ENCODE assay signal across 13 cellular contexts in the genomic region with DNA sequence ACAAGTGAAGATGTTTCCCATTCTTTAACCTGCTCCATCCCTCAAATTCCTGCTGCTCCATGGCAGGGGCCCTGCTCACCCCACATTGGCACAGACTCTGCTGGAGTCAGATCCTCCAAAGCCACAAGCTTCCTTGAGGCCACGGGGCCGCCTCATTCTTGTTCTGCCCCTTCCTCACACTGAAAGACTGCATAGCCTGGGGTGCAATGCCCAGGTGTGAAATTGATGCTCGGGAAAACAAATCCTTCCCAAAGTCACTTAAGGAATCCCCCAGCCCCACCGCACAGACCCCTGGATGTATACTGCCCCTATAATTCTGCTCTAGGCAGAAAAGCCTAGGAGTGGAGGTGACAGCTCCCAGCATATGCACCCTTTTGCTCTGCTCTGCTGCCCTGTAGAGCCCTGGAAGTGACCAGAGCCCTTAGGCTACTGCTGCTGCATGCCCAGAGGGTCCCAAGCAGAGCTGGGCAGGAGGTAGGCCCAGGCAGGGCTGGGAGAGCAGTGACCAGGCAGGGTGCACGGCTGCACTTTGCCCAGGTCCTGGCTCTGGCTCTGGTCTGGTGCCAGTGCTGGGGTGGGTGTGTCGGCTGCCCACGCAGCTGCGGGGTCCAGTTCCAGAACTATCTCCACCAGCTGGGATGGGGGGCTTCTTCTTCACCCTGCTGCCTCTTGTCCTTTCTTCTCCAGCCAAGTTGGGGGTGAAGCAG. TPM values are rescaled to one million over a fixed set of nuclear protein-coding genes. Genes with fewer than 3 reads are reported as not detected.
"Had no signal": no experiment of that assay in that cellular context is flagged by ENCODE, and none has a peak within 500 bp of the region (broad histone marks: within the 10 kb centered on the region; RNA-seq: fewer than 3 reads in every experiment).

No MANE protein-coding gene starts in this region.

- H3K4me3 Mint-ChIP-seq: activated naive CD8-positive, alpha-beta T cell treated with anti-CD3 and anti-CD28 coated beads, Interleukin-2, amount 10 ng/mL, durations not matched to agents 7 days and 5 days; stimulated activated naive CD8-positive, alpha-beta T cell treated with anti-CD3 and anti-CD28 coated beads, Interleukin-15, amount 100 ng/mL, for 72 hours had no signal

- H3K27ac Mint-ChIP-seq: activated naive CD8-positive, alpha-beta T cell treated with anti-CD3 and anti-CD28 coated beads, Interleukin-2, amount 10 ng/mL, durations not matched to agents 7 days and 5 days; naive thymus-derived CD8-positive, alpha-beta T cell; stimulated activated naive CD8-positive, alpha-beta T cell treated with anti-CD3 and anti-CD28 coated beads, Interleukin-15, amount 100 ng/mL, for 72 hours had no signal

- H3K9me3 Mint-ChIP-seq: activated naive CD8-positive, alpha-beta T cell treated with anti-CD3 and anti-CD28 coated beads, Interleukin-2, amount 10 ng/mL, durations not matched to agents 7 days and 5 days; naive thymus-derived CD8-positive, alpha-beta T cell; stimulated activated naive CD8-positive, alpha-beta T cell treated with anti-CD3 and anti-CD28 coated beads, Interleukin-15, amount 100 ng/mL, for 72 hours had no signal

- H3K4me3 ChIP-seq: gastroesophageal sphincter, thoracic aorta, uterus had no signal

- H3K9me3 ChIP-seq: gastroesophageal sphincter, thoracic aorta, uterus had no signal

- ATAC-seq: gastroesophageal sphincter; naive thymus-derived CD8-positive, alpha-beta T cell; stimulated activated naive CD8-positive, alpha-beta T cell treated with anti-CD3 and anti-CD28 coated beads, Interleukin-15, amount 100 ng/mL, for 72 hours had no signal

- H3K36me3 ChIP-seq: gastroesophageal sphincter, thoracic aorta, uterus had no signal

- DNase-seq: activated effector memory CD4-positive, alpha-beta T cell treated with Interleukin-2 at 50 U/mL for 16 hours; activated naive CD8-positive, alpha-beta T cell treated with anti-CD3 and anti-CD28 coated beads, Interleukin-2, amount 10 ng/mL, durations not matched to agents 7 days and 5 days; activated T-cell treated with anti-CD3 and anti-CD28 coated beads, Interleukin-2, amount 50 U/mL, for 1 hour; anterior cingulate cortex; midbrain; naive thymus-derived CD8-positive, alpha-beta T cell; nucleus accumbens; stimulated activated CD4-positive, alpha-beta T cell treated with anti-CD3 and anti-CD28 coated beads, Interleukin-15, amount 100 ng/mL, for 24 hours; stimulated activated CD4-positive, alpha-beta T cell treated with anti-CD3 and anti-CD28 coated beads, Interleukin-4, amount 100 ng/mL, for 24 hours; stimulated activated naive CD8-positive, alpha-beta T cell treated with anti-CD3 and anti-CD28 coated beads, Interleukin-15, amount 100 ng/mL, for 72 hours; uterus had no signal

- H3K36me3 Mint-ChIP-seq: activated naive CD8-positive, alpha-beta T cell treated with anti-CD3 and anti-CD28 coated beads, Interleukin-2, amount 10 ng/mL, durations not matched to agents 7 days and 5 days; naive thymus-derived CD8-positive, alpha-beta T cell had no signal

RNA-seq across cellular contexts. Expression of gene HES2, which starts 1.6 kb away (rescaled TPM):
- total RNA-seq: naive thymus-derived CD8-positive, alpha-beta T cell; thoracic aorta had no signal

RNA-seq across cellular contexts. Expression of gene ESPN, which starts 6.5 kb away (rescaled TPM):
- total RNA-seq: thoracic aorta had no signal
